Comparison of ENCODE assay signal across 9 cellular contexts in the genomic region with DNA sequence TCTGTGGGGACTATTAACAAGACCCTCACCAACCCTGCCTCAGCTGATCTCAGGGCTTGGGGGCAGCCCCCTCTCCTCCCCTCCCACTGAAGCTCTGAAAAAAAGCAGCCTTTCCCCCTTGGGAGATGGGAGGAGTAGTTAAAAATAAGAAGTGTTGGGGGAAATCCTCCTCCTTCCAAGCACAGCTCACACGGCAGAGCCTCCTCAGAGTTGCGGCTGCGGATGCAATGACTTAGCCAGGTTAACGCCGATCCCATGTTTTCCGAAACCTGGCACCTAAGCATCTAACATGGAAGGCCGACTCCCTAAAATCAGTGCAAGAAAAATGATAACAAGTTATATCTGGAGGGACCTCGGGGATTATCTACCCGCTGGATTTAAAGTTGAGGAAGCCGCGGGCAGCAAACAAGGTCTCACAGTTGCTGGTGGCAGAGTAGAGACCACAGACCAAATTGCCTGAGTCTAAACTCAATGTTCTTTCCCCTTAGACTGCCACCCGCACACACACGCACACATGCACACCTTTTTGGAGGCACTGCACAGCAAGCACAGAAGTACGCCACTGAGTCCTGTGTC. TPM values are rescaled to one million over a fixed set of nuclear protein-coding genes. Genes with fewer than 3 reads are reported as not detected.
DNase-seq lines count a peak whose midpoint lies in the region; ATAC-seq and TF ChIP-seq lines count a peak whose summit lies in the region.
"Had no signal": no experiment of that assay in that cellular context is flagged by ENCODE, and none has a peak within 500 bp of the region (broad histone marks: within the 10 kb centered on the region; RNA-seq: fewer than 3 reads in every experiment).

No MANE protein-coding gene starts in this region.

- H3K4me3 Mint-ChIP-seq in neural crest cell: peak overlapping the region; percentile 87

- no peak for TF ChIP-seq CTCF in AG04449 (IDR thresholded peaks at IDR 0.05; ENCODE audit: insufficient read depth, low read length, missing control alignments)
- TF ChIP-seq CTCF in RWPE1 (conservative IDR thresholded peaks at IDR 0.05; ENCODE audit: low read depth): no peak
- TF ChIP-seq CTCF in esophagus squamous epithelium (IDR thresholded peaks at IDR 0.05): no peak
- TF ChIP-seq CTCF in neural crest cell (conservative IDR thresholded peaks at IDR 0.05): no peak

- CTCF ChIA-PET in AG04449 (lab: Yijun Ruan, JAX) (interaction anchor here (1.0 kb wide), 1 partner anchor 26 kb away, joined by 3 read pairs; no protein-coding TSS in a partner anchor), RWPE1 (lab: Yijun Ruan, JAX) (interaction anchor here (0.8 kb wide), 1 partner anchor 1407 kb away, joined by 4 read pairs; no protein-coding TSS in a partner anchor)

- H3K4me1 Mint-ChIP-seq in neural crest cell: peaks cover 39% of the 10 kb centered on the region

- TF ChIP-seq POLR2A in esophagus squamous epithelium (IDR thresholded peaks at IDR 0.05): no peak

- H3K27me3 ChIP-seq in esophagus squamous epithelium: peaks cover 0 to 63% (median 6%) of the 10 kb centered on the region in 4 donors

- peaks cover 76% of the 10 kb centered on the region for H3K27me3 Mint-ChIP-seq in neural crest cell (ENCODE audit: low read depth)

- ATAC-seq in GM18868 (IDR thresholded peaks at IDR 0.05; ENCODE audit: unreplicated experiment): no peak

- intact Hi-C loops in esophagus squamous epithelium (cut with DNase I): no loop called here

- H3K4me1 ChIP-seq in esophagus squamous epithelium: peaks cover 17 to 35% (median 20%) of the 10 kb centered on the region in 3 donors

- no peak for DNase-seq in AG04449 (ENCODE audit: low read depth, low spot score)
- no peak for DNase-seq in RWPE1 (ENCODE audit: low spot score)
- no peak for DNase-seq in esophagus squamous epithelium (lab: John Stamatoyannopoulos, UW)
- DNase-seq in neural crest cell (ENCODE audit: low read depth, low spot score): no peak
- no peak for DNase-seq in stimulated activated CD4-positive, alpha-beta T cell treated with anti-CD3 and anti-CD28 coated beads, Interleukin-2, amount 100 ng/mL, for 48 hours
- no peak for DNase-seq in Kasumi-1 (lab: John Stamatoyannopoulos, UW)
- no peak for DNase-seq in CD1c-positive myeloid dendritic cell (ENCODE audit: extremely low spot score)
- DNase-seq: NCI-H1092 treated with DMSO at 0.1 percent for 48 hours had no signal

- no peak overlapping the region for H3K27ac Mint-ChIP-seq in neural crest cell (ENCODE audit: unreplicated experiment)

- POLR2A ChIA-PET in AG04449 (lab: Yijun Ruan, JAX) (interaction anchor here (1.0 to 8.1 kb wide), 8 partner anchors 11 to 262 kb away, joined by 3 to 99 read pairs (median 10); no protein-coding TSS in a partner anchor), RWPE1 (lab: Yijun Ruan, JAX; ENCODE audit: low non-redundant PET) (no interaction called here)

- H3K4me3 ChIP-seq in AG04449 (ENCODE audit: low read depth, low read length) (peak overlapping the region; percentile 65), esophagus squamous epithelium (peak overlapping the region; percentile 35 to 86 (median 70))

- H3K9me3 ChIP-seq in esophagus squamous epithelium: no peaks in the 10 kb centered on the region

- no peaks in the 10 kb centered on the region for H3K9me3 Mint-ChIP-seq in neural crest cell

- H3K36me3 ChIP-seq in esophagus squamous epithelium: no peaks in the 10 kb centered on the region

- no peaks in the 10 kb centered on the region for H3K36me3 Mint-ChIP-seq in neural crest cell (ENCODE audit: low read depth)

- H3K27ac ChIP-seq in RWPE1 (peak overlapping the region; percentile 48; the same call in 1 of the 2 replicates), esophagus squamous epithelium (peak overlapping the region in 3 of 4 donors; percentile 83 to 92 (median 85))

- WGBS in esophagus squamous epithelium, 2 donors: 71 to 73% methylated on average over 13 to 14 of the region's 14 CpGs

RNA-seq across cellular contexts. Expression of a gene that starts 1.1 kb away (rescaled TPM):
- total RNA-seq in esophagus squamous epithelium (100 to 1,000 TPM in 2 of 4 donors, 10 to 100 TPM in 2; 44.3 to 680 (median 138) TPM), neural crest cell (67.5 and 71.0 TPM in 2 replicates)
